In the genomic region with DNA sequence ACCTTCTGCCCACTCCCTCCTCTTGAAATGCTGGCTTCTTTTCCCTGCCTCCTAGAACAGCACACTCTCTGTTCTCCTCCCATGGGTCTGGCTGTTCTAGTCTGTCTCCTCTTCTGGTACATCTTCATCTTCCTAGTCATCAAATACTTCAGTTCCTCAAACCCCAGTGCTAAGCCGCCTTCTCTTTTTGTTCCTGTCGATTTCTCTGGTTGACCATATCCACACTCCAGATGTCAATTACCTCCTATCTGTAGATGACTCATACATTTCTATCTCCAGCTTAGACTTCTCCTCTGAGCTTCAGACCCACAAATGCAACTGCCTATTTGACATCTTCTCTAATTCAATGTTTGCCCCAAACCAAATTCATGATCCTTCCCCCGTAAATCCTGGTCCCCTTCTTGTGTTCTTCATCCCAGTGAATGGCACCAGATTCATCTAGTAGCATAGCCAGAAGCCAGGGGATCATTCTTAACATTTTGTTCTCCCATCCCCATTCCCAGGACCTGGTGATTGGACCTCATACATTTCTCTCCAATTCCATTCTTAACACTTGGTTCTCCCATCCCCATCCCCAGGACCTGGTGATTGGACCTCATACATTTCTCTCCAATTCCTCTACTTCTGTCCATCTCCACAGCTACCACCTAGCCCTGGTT, we compare ENCODE assay signal across 11 cellular contexts. TPM values are rescaled to one million over a fixed set of nuclear protein-coding genes. Genes with fewer than 3 reads are reported as not detected.
DNase-seq lines count a peak whose midpoint lies in the region; ATAC-seq and TF ChIP-seq lines count a peak whose summit lies in the region.
"Had no signal": no experiment of that assay in that cellular context is flagged by ENCODE, and none has a peak within 500 bp of the region (broad histone marks: within the 10 kb centered on the region; RNA-seq: fewer than 3 reads in every experiment).

No MANE protein-coding gene starts in this region.

- POLR2A ChIA-PET in activated CD8-positive, alpha-beta T cell treated with anti-CD3 and anti-CD28 coated beads for 36 hours (lab: Charles Lee), result interaction anchor here (0.6 to 1.4 kb wide), 2 partner anchors 16 to 29 kb away, joined by 3 to 4 read pairs; no protein-coding TSS in a partner anchor
- POLR2A ChIA-PET in activated CD8-positive, alpha-beta T cell treated with anti-CD3 and anti-CD28 coated beads, Interleukin-2, amount 10 ng/mL, durations not matched to agents 7 days and 5 days (lab: Charles Lee), result interaction anchor here (0.6 kb wide), 1 partner anchor 13 kb away, joined by 3 read pairs; no protein-coding TSS in a partner anchor

- no peak for DNase-seq in activated CD8-positive, alpha-beta T cell treated with anti-CD3 and anti-CD28 coated beads for 36 hours
- DNase-seq in activated CD8-positive, alpha-beta T cell treated with anti-CD3 and anti-CD28 coated beads, Interleukin-2, amount 10 ng/mL, durations not matched to agents 7 days and 5 days, result no peak
- DNase-seq in NCI-H226 (peak; percentile 41), amniotic epithelial cell (ENCODE audit: low read depth) (peak; percentile 35), left ventricle myocardium superior (no peak), DMS153 (lab: John Stamatoyannopoulos, UW) (no peak), nucleus accumbens (lab: John Stamatoyannopoulos, UW) (no peak)
- no peak for DNase-seq in stimulated activated effector memory CD8-positive, alpha-beta T cell treated with anti-CD3 and anti-CD28 coated beads, Interleukin-12 subunit alpha, Interleukin-12 subunit beta, amount 100 ng/mL, for 72 hours (ENCODE audit: low spot score in 2 of 2)
- DNase-seq: activated CD8-positive, alpha-beta memory T cell treated with anti-CD3 and anti-CD28 coated beads for 24 hours; colonic mucosa; GOT3 had no signal

- intact Hi-C loops in activated CD8-positive, alpha-beta T cell treated with anti-CD3 and anti-CD28 coated beads for 36 hours (cut with micrococcal nuclease), result no loop called here
- intact Hi-C loops in left ventricle myocardium superior (cut with micrococcal nuclease), result no loop called here

- peak overlapping the region; percentile 1 for H3K27ac Mint-ChIP-seq in activated CD8-positive, alpha-beta T cell treated with anti-CD3 and anti-CD28 coated beads for 36 hours
- H3K27ac Mint-ChIP-seq in activated CD8-positive, alpha-beta T cell treated with anti-CD3 and anti-CD28 coated beads, Interleukin-2, amount 10 ng/mL, durations not matched to agents 7 days and 5 days, result no peak overlapping the region
- H3K27ac Mint-ChIP-seq in stimulated activated effector memory CD8-positive, alpha-beta T cell treated with anti-CD3 and anti-CD28 coated beads, Interleukin-12 subunit alpha, Interleukin-12 subunit beta, amount 100 ng/mL, for 72 hours, result no peak overlapping the region

- peaks cover 34% of the 10 kb centered on the region for H3K36me3 Mint-ChIP-seq in activated CD8-positive, alpha-beta T cell treated with anti-CD3 and anti-CD28 coated beads for 36 hours (ENCODE audit: low read depth)
- peaks cover 36% of the 10 kb centered on the region for H3K36me3 Mint-ChIP-seq in activated CD8-positive, alpha-beta T cell treated with anti-CD3 and anti-CD28 coated beads, Interleukin-2, amount 10 ng/mL, durations not matched to agents 7 days and 5 days (ENCODE audit: low read depth)
- peaks cover 29% of the 10 kb centered on the region for H3K36me3 Mint-ChIP-seq in stimulated activated effector memory CD8-positive, alpha-beta T cell treated with anti-CD3 and anti-CD28 coated beads, Interleukin-12 subunit alpha, Interleukin-12 subunit beta, amount 100 ng/mL, for 72 hours

- H3K27me3 Mint-ChIP-seq in activated CD8-positive, alpha-beta T cell treated with anti-CD3 and anti-CD28 coated beads for 36 hours, result no peaks in the 10 kb centered on the region
- H3K27me3 Mint-ChIP-seq in activated CD8-positive, alpha-beta T cell treated with anti-CD3 and anti-CD28 coated beads, Interleukin-2, amount 10 ng/mL, durations not matched to agents 7 days and 5 days (ENCODE audit: low read depth), result no peaks in the 10 kb centered on the region

- CTCF ChIA-PET in activated CD8-positive, alpha-beta T cell treated with anti-CD3 and anti-CD28 coated beads for 36 hours (lab: Charles Lee), result interaction anchor here (0.5 kb wide), 1 partner anchor 40 kb away, joined by 3 read pairs; no protein-coding TSS in a partner anchor
- CTCF ChIA-PET in activated CD8-positive, alpha-beta T cell treated with anti-CD3 and anti-CD28 coated beads, Interleukin-2, amount 10 ng/mL, durations not matched to agents 7 days and 5 days (lab: Charles Lee), result interaction anchor here (1.0 to 1.4 kb wide), 2 partner anchors 10 to 41 kb away, joined by 3 read pairs; no protein-coding TSS in a partner anchor

- H3K9me3 Mint-ChIP-seq in activated CD8-positive, alpha-beta T cell treated with anti-CD3 and anti-CD28 coated beads for 36 hours, result peaks cover 7% of the 10 kb centered on the region
- H3K9me3 Mint-ChIP-seq in activated CD8-positive, alpha-beta T cell treated with anti-CD3 and anti-CD28 coated beads, Interleukin-2, amount 10 ng/mL, durations not matched to agents 7 days and 5 days (ENCODE audit: insufficient read depth), result peaks cover 12% of the 10 kb centered on the region
- peaks cover 8% of the 10 kb centered on the region for H3K9me3 Mint-ChIP-seq in stimulated activated effector memory CD8-positive, alpha-beta T cell treated with anti-CD3 and anti-CD28 coated beads, Interleukin-12 subunit alpha, Interleukin-12 subunit beta, amount 100 ng/mL, for 72 hours

- H3K4me3 Mint-ChIP-seq in activated CD8-positive, alpha-beta T cell treated with anti-CD3 and anti-CD28 coated beads for 36 hours, result no peak overlapping the region
- no peak overlapping the region for H3K4me3 Mint-ChIP-seq in activated CD8-positive, alpha-beta T cell treated with anti-CD3 and anti-CD28 coated beads, Interleukin-2, amount 10 ng/mL, durations not matched to agents 7 days and 5 days
- H3K4me3 Mint-ChIP-seq in stimulated activated effector memory CD8-positive, alpha-beta T cell treated with anti-CD3 and anti-CD28 coated beads, Interleukin-12 subunit alpha, Interleukin-12 subunit beta, amount 100 ng/mL, for 72 hours, result no peak overlapping the region

- ATAC-seq in activated CD8-positive, alpha-beta T cell treated with anti-CD3 and anti-CD28 coated beads for 36 hours, result peak; percentile 65
- no peak for ATAC-seq in activated CD8-positive, alpha-beta T cell treated with anti-CD3 and anti-CD28 coated beads, Interleukin-2, amount 10 ng/mL, durations not matched to agents 7 days and 5 days
- ATAC-seq in stimulated activated effector memory CD8-positive, alpha-beta T cell treated with anti-CD3 and anti-CD28 coated beads, Interleukin-12 subunit alpha, Interleukin-12 subunit beta, amount 100 ng/mL, for 72 hours, result peak; percentile 51
- no peak for ATAC-seq in left ventricle myocardium superior

- H3K4me1 Mint-ChIP-seq in activated CD8-positive, alpha-beta T cell treated with anti-CD3 and anti-CD28 coated beads for 36 hours (ENCODE audit: low read depth), result peaks cover 43% of the 10 kb centered on the region
- H3K4me1 Mint-ChIP-seq in activated CD8-positive, alpha-beta T cell treated with anti-CD3 and anti-CD28 coated beads, Interleukin-2, amount 10 ng/mL, durations not matched to agents 7 days and 5 days (ENCODE audit: low read depth), result peaks cover 12% of the 10 kb centered on the region
- H3K4me1 Mint-ChIP-seq in stimulated activated effector memory CD8-positive, alpha-beta T cell treated with anti-CD3 and anti-CD28 coated beads, Interleukin-12 subunit alpha, Interleukin-12 subunit beta, amount 100 ng/mL, for 72 hours, result peaks cover 46% of the 10 kb centered on the region

- no peak for TF ChIP-seq CTCF in activated CD8-positive, alpha-beta T cell treated with anti-CD3 and anti-CD28 coated beads for 36 hours (IDR thresholded peaks at IDR 0.05)

RNA-seq across cellular contexts. Expression of a gene that starts 35.9 kb away (rescaled TPM):
- 10 to 100 TPM; 39.4 to 47.0 TPM for total RNA-seq in activated CD8-positive, alpha-beta T cell treated with anti-CD3 and anti-CD28 coated beads for 36 hours
- total RNA-seq in activated CD8-positive, alpha-beta T cell treated with anti-CD3 and anti-CD28 coated beads, Interleukin-2, amount 10 ng/mL, durations not matched to agents 7 days and 5 days, result 10 to 100 TPM; 36.7 to 44.1 TPM
- total RNA-seq in left ventricle myocardium superior, result 33.1 TPM

Comparison
In these comparisons a context has a peak if more than half of its experiments do, and no peak if none do; other contexts are left out.
1. ATAC-seq: peak in activated CD8-positive, alpha-beta T cell treated with anti-CD3 and anti-CD28 coated beads for 36 hours (single experiment) and stimulated activated effector memory CD8-positive, alpha-beta T cell treated with anti-CD3 and anti-CD28 coated beads, Interleukin-12 subunit alpha, Interleukin-12 subunit beta, amount 100 ng/mL, for 72 hours (single experiment); none in activated CD8-positive, alpha-beta T cell treated with anti-CD3 and anti-CD28 coated beads, Interleukin-2, amount 10 ng/mL, durations not matched to agents 7 days and 5 days (single experiment) and left ventricle myocardium superior (single experiment).
2. DNase-seq: peak in NCI-H226 (single experiment) and amniotic epithelial cell (single experiment); none in activated CD8-positive, alpha-beta T cell treated with anti-CD3 and anti-CD28 coated beads for 36 hours (single experiment), activated CD8-positive, alpha-beta T cell treated with anti-CD3 and anti-CD28 coated beads, Interleukin-2, amount 10 ng/mL, durations not matched to agents 7 days and 5 days (single experiment), stimulated activated effector memory CD8-positive, alpha-beta T cell treated with anti-CD3 and anti-CD28 coated beads, Interleukin-12 subunit alpha, Interleukin-12 subunit beta, amount 100 ng/mL, for 72 hours (0 of 2), left ventricle myocardium superior (single experiment), DMS153 (single experiment) and nucleus accumbens (0 of 56).